ENCODE assay signal across 19 cellular contexts in genomic region chr2:128288781-128289180, GRCh38.
"Had no signal": no experiment of that assay in that cellular context is flagged by ENCODE, and none has a peak within 500 bp of the region (broad histone marks: within the 10 kb centered on the region; RNA-seq: fewer than 3 reads in every experiment).

No MANE protein-coding gene starts in this region.

- H3K9me3 ChIP-seq: breast epithelium, left lung, testis, vagina had no signal

- H3K4me3 Mint-ChIP-seq: activated naive CD8-positive, alpha-beta T cell treated with anti-CD3 and anti-CD28 coated beads for 36 hours; activated T-cell treated with anti-CD3 and anti-CD28 coated beads, Interleukin-2, amount 50 U/mL, for 4 hours; stimulated activated effector memory CD8-positive, alpha-beta T cell treated with anti-CD3 and anti-CD28 coated beads, Interleukin-12 subunit alpha, Interleukin-12 subunit beta, amount 100 ng/mL, for 72 hours; T-helper 1 cell treated with Interleukin-12 subunit alpha and Interleukin-12 subunit beta and Interleukin-4 antibody, amounts not matched to agents 30 μg/mL and 1 μg/mL, for 36 hours had no signal

- H3K4me1 ChIP-seq: breast epithelium had no signal

- H3K27me3 ChIP-seq: breast epithelium, left lung, testis, vagina had no signal

- H3K36me3 ChIP-seq: breast epithelium, left lung, vagina had no signal

- H3K36me3 Mint-ChIP-seq: stimulated activated effector memory CD8-positive, alpha-beta T cell treated with anti-CD3 and anti-CD28 coated beads, Interleukin-12 subunit alpha, Interleukin-12 subunit beta, amount 100 ng/mL, for 72 hours had no signal

- H3K27me3 Mint-ChIP-seq: activated naive CD8-positive, alpha-beta T cell treated with anti-CD3 and anti-CD28 coated beads for 36 hours had no signal

- H3K27ac Mint-ChIP-seq: activated naive CD8-positive, alpha-beta T cell treated with anti-CD3 and anti-CD28 coated beads for 36 hours; activated T-helper 2 cell treated with anti-CD3 and anti-CD28 coated beads, Interferon-gamma antibody, Interleukin-2, Interleukin-4, amounts not matched to agents 10 μg/mL and 5 μg/mL and 100 μg/mL, durations not matched to agents 14 hours and 24 hours and 36 hours; stimulated activated effector memory CD8-positive, alpha-beta T cell treated with anti-CD3 and anti-CD28 coated beads, Interleukin-12 subunit alpha, Interleukin-12 subunit beta, amount 100 ng/mL, for 72 hours; T-helper 1 cell treated with Interleukin-12 subunit alpha and Interleukin-12 subunit beta and Interleukin-4 antibody, amounts not matched to agents 30 μg/mL and 1 μg/mL, for 36 hours had no signal

- H3K27ac ChIP-seq: breast epithelium, coronary artery, left lung, testis, vagina had no signal

- H3K4me3 ChIP-seq: breast epithelium, coronary artery, left lung, testis, vagina had no signal

- ATAC-seq: activated T-cell treated with anti-CD3 and anti-CD28 coated beads, Interleukin-2, amount 50 U/mL, for 4 hours; left lung; stimulated activated effector memory CD8-positive, alpha-beta T cell treated with anti-CD3 and anti-CD28 coated beads, Interleukin-12 subunit alpha, Interleukin-12 subunit beta, amount 100 ng/mL, for 72 hours had no signal

- DNase-seq: activated CD4-positive, alpha-beta T cell treated with anti-CD3 and anti-CD28 coated beads for 4 hours; activated CD4-positive, alpha-beta T cell treated with anti-CD3 and anti-CD28 coated beads, Interleukin-2, amount 50 U/mL, for 48 hours; activated CD4-positive, CD25-positive, alpha-beta regulatory T cell; activated CD8-positive, alpha-beta memory T cell treated with anti-CD3 and anti-CD28 coated beads, Interleukin-2, amount 50 U/mL, for 48 hours; activated naive CD4-positive, alpha-beta T cell; activated naive CD8-positive, alpha-beta T cell treated with anti-CD3 and anti-CD28 coated beads for 36 hours; activated T-cell treated with anti-CD3 and anti-CD28 coated beads, Interleukin-2, amount 50 U/mL, for 4 hours; mammary epithelial cell; stimulated activated CD4-positive, alpha-beta T cell treated with anti-CD3 and anti-CD28 coated beads, Interleukin-12 subunit alpha, Interleukin-12 subunit beta, amount 100 ng/mL, for 4 hours; stimulated activated CD4-positive, alpha-beta T cell treated with anti-CD3 and anti-CD28 coated beads, Interleukin-1b, Interleukin-23, amount 100 ng/mL, for 48 hours; testis had no signal

- H3K9me3 Mint-ChIP-seq: activated T-cell treated with anti-CD3 and anti-CD28 coated beads, Interleukin-2, amount 50 U/mL, for 4 hours; activated T-helper 2 cell treated with anti-CD3 and anti-CD28 coated beads, Interferon-gamma antibody, Interleukin-2, Interleukin-4, amounts not matched to agents 10 μg/mL and 5 μg/mL and 100 μg/mL, durations not matched to agents 14 hours and 24 hours and 36 hours; stimulated activated effector memory CD8-positive, alpha-beta T cell treated with anti-CD3 and anti-CD28 coated beads, Interleukin-12 subunit alpha, Interleukin-12 subunit beta, amount 100 ng/mL, for 72 hours; T-helper 1 cell treated with Interleukin-12 subunit alpha and Interleukin-12 subunit beta and Interleukin-4 antibody, amounts not matched to agents 30 μg/mL and 1 μg/mL, for 36 hours had no signal

- FAIRE-seq: astrocyte had no signal
